ENCODE assay signal across 23 cellular contexts in genomic region chr2:197555467-197555866, GRCh38.
"Had no signal": no experiment of that assay in that cellular context is flagged by ENCODE, and none has a peak within 500 bp of the region (broad histone marks: within the 10 kb centered on the region; RNA-seq: fewer than 3 reads in every experiment).

No MANE protein-coding gene starts in this region.

- H3K4me2 ChIP-seq: neural progenitor cell had no signal

- H3K4me3 ChIP-seq: esophagus muscularis mucosa, heart right ventricle, neural progenitor cell, stomach, thoracic aorta, upper lobe of left lung had no signal

- H3K4me1 ChIP-seq: neural progenitor cell had no signal

- H3K9me3 Mint-ChIP-seq: activated CD8-positive, alpha-beta T cell treated with anti-CD3 and anti-CD28 coated beads for 36 hours; activated naive CD8-positive, alpha-beta T cell treated with anti-CD3 and anti-CD28 coated beads, Interleukin-2, amount 50 U/mL, for 24 hours; activated T-helper 17 cell treated with anti-CD3 and anti-CD28 coated beads, Interleukin-2, amount 50 U/mL, for 72 hours; central memory CD8-positive, alpha-beta T cell; neural progenitor cell; T-cell had no signal

- H3K9me3 ChIP-seq: esophagus muscularis mucosa, heart right ventricle, stomach, thoracic aorta, upper lobe of left lung had no signal

- H3K4me1 Mint-ChIP-seq: activated T-helper 17 cell treated with anti-CD3 and anti-CD28 coated beads, Interleukin-2, amount 50 U/mL, for 72 hours; central memory CD8-positive, alpha-beta T cell; neural progenitor cell had no signal

- H3K27me3 ChIP-seq: brain microvascular endothelial cell, esophagus muscularis mucosa, heart right ventricle, neural progenitor cell, stomach, upper lobe of left lung had no signal

- H3K27ac Mint-ChIP-seq: activated naive CD8-positive, alpha-beta T cell treated with anti-CD3 and anti-CD28 coated beads, Interleukin-2, amount 50 U/mL, for 24 hours; activated T-helper 17 cell treated with anti-CD3 and anti-CD28 coated beads, Interleukin-2, amount 50 U/mL, for 72 hours; neural progenitor cell; progenitor cell of endocrine pancreas had no signal

- H3K4me3 Mint-ChIP-seq: activated CD8-positive, alpha-beta T cell treated with anti-CD3 and anti-CD28 coated beads for 36 hours; activated naive CD8-positive, alpha-beta T cell treated with anti-CD3 and anti-CD28 coated beads, Interleukin-2, amount 50 U/mL, for 24 hours; activated T-helper 17 cell treated with anti-CD3 and anti-CD28 coated beads, Interleukin-2, amount 50 U/mL, for 72 hours; central memory CD8-positive, alpha-beta T cell; neural progenitor cell; T-cell had no signal

- H2AFZ ChIP-seq: neural progenitor cell had no signal

- ATAC-seq: activated CD8-positive, alpha-beta T cell treated with anti-CD3 and anti-CD28 coated beads for 36 hours; activated naive CD8-positive, alpha-beta T cell treated with anti-CD3 and anti-CD28 coated beads, Interleukin-2, amount 50 U/mL, for 24 hours; activated T-helper 17 cell treated with anti-CD3 and anti-CD28 coated beads, Interleukin-2, amount 50 U/mL, for 72 hours; heart right ventricle; left ventricle myocardium superior; T-cell had no signal

- H3K27ac ChIP-seq: brain microvascular endothelial cell, esophagus muscularis mucosa, neural progenitor cell, stomach had no signal

- H3K9ac ChIP-seq: neural progenitor cell had no signal

- DNase-seq: activated CD4-positive, alpha-beta T cell treated with anti-CD3 and anti-CD28 coated beads for 48 hours; activated CD4-positive, CD25-positive, alpha-beta regulatory T cell; activated CD8-positive, alpha-beta T cell treated with anti-CD3 and anti-CD28 coated beads for 36 hours; activated naive CD4-positive, alpha-beta T cell; activated naive CD8-positive, alpha-beta T cell treated with anti-CD3 and anti-CD28 coated beads, Interleukin-2, amount 50 U/mL, for 24 hours; activated T-cell treated with anti-CD3 and anti-CD28 coated beads, Interleukin-2, amount 50 U/mL, for 1 hour; anterior cingulate cortex; brain microvascular endothelial cell; cortex of kidney; effector CD4-positive, alpha-beta T cell; heart right ventricle; left ventricle myocardium superior; stimulated activated CD4-positive, alpha-beta T cell treated with anti-CD3 and anti-CD28 coated beads, Interleukin-2, amount 100 ng/mL, for 48 hours; stomach; T-cell; T-helper 9 cell; upper lobe of left lung had no signal
